15 cellular contexts compared by ENCODE assay signal in genomic region chr3:195559723-195560409, GRCh38. TPM values are rescaled to one million over a fixed set of nuclear protein-coding genes. Genes with fewer than 3 reads are reported as not detected.
A peak's percentile ranks its signal among the peaks of the same experiment; 100 is the strongest.
DNase-seq lines count a peak whose midpoint lies in the region; ATAC-seq and TF ChIP-seq lines count a peak whose summit lies in the region.
"Had no signal": no experiment of that assay in that cellular context is flagged by ENCODE, and none has a peak within 500 bp of the region (broad histone marks: within the 10 kb centered on the region; RNA-seq: fewer than 3 reads in every experiment).

No MANE protein-coding gene starts in this region.

- no peaks in the 10 kb centered on the region for H3K4me1 ChIP-seq in lower lobe of right lung

- H3K36me3 Mint-ChIP-seq in T-helper 17 cell (ENCODE audit: low read depth): no peaks in the 10 kb centered on the region
- H3K36me3 Mint-ChIP-seq: naive thymus-derived CD4-positive, alpha-beta T cell had no signal

- H3K27me3 Mint-ChIP-seq in T-helper 17 cell: no peaks in the 10 kb centered on the region

- DNase-seq in Daoy (ENCODE audit: low read depth) (peak; percentile 37), M059J (ENCODE audit: low read depth) (peak; percentile 47), T-helper 17 cell (no peak), myocyte (ENCODE audit: low read depth) (peak; percentile 32), lower lobe of right lung (no peak), NCI-H526 treated with DMSO at 0.1 percent for 48 hours (lab: John Stamatoyannopoulos, UW) (no peak), NCI-H2196 treated with DMSO at 0.1 percent for 48 hours (lab: John Stamatoyannopoulos, UW; ENCODE audit: unreplicated experiment) (no peak)
- DNase-seq: central memory CD4-positive, alpha-beta T cell; effector CD4-positive, alpha-beta T cell; naive thymus-derived CD4-positive, alpha-beta T cell; Right ventricle myocardium superior; spleen; T-helper 1 cell had no signal

- intact Hi-C loops in lower lobe of right lung (cut with DNase I): no loop called here

- H3K36me3 ChIP-seq in lower lobe of right lung: no peaks in the 10 kb centered on the region
- H3K36me3 ChIP-seq: spleen had no signal

- TF ChIP-seq CTCF in lower lobe of right lung (IDR thresholded peaks at IDR 0.05): no peak

- H3K4me1 Mint-ChIP-seq in T-helper 17 cell: peaks cover 14% of the 10 kb centered on the region

- ATAC-seq in T-helper 17 cell (no peak), lower lobe of right lung (no peak), GM21360 (IDR thresholded peaks at IDR 0.05; ENCODE audit: unreplicated experiment) (no peak)
- ATAC-seq: naive thymus-derived CD4-positive, alpha-beta T cell had no signal

- H3K27ac ChIP-seq in lower lobe of right lung: no peak overlapping the region
- H3K27ac ChIP-seq: spleen had no signal

- H3K4me3 ChIP-seq in lower lobe of right lung: no peak overlapping the region
- H3K4me3 ChIP-seq: lung, spleen had no signal

- no peaks in the 10 kb centered on the region for H3K9me3 ChIP-seq in T-helper 17 cell (ENCODE audit: control insufficient read depth, low read length, poor library complexity, severe bottlenecking)
- no peaks in the 10 kb centered on the region for H3K9me3 ChIP-seq in lower lobe of right lung
- H3K9me3 ChIP-seq: spleen had no signal

- H3K27ac Mint-ChIP-seq in T-helper 17 cell: peak overlapping the region; percentile 11

- no peak overlapping the region for H3K4me3 Mint-ChIP-seq in T-helper 17 cell
- H3K4me3 Mint-ChIP-seq: naive thymus-derived CD4-positive, alpha-beta T cell had no signal

- H3K27me3 ChIP-seq in lower lobe of right lung (ENCODE audit: low read depth): no peaks in the 10 kb centered on the region
- H3K27me3 ChIP-seq: spleen had no signal

RNA-seq across cellular contexts. Expression of gene PPP1R2, which starts 16.7 kb away (rescaled TPM):
- 73.0 and 142 TPM in 2 replicates for total RNA-seq in Daoy (2014; rRNA removed; shearing (Covaris generic))
- 88.1 and 96.3 TPM in 2 replicates for total RNA-seq in M059J (2014; rRNA removed; shearing (Covaris generic))
- total RNA-seq in T-helper 17 cell (100 to 1,000 TPM; 135 to 141 TPM), myocyte (39.9 and 82.2 TPM in 2 replicates), lower lobe of right lung (51.8 TPM)
- polyA plus RNA-seq in myocyte (2012): 20.5 TPM

RNA-seq across cellular contexts. Expression of gene APOD, which starts 23.9 kb away (rescaled TPM):
- total RNA-seq in Daoy (2014; rRNA removed; shearing (Covaris generic)): not detected in 2 replicates
- total RNA-seq in M059J (2014; rRNA removed; shearing (Covaris generic)): not detected in 2 replicates
- total RNA-seq in T-helper 17 cell (not detected), myocyte (3.6 and 5.5 TPM in 2 replicates), lower lobe of right lung (91.6 TPM)
- polyA plus RNA-seq in myocyte (2012): 6.6 TPM
- polyA plus RNA-seq: naive thymus-derived CD4-positive, alpha-beta T cell had no signal

Comparison
In these comparisons a context has a peak if more than half of its experiments do, and no peak if none do; other contexts are left out.
1. DNase-seq: peak in Daoy (single experiment), M059J (single experiment) and myocyte (single experiment); none in T-helper 17 cell (0 of 3), lower lobe of right lung (single experiment), NCI-H526 treated with DMSO at 0.1 percent for 48 hours (single experiment) and NCI-H2196 treated with DMSO at 0.1 percent for 48 hours (single experiment).
2. RNA of gene APOD, which starts 23.9 kb away (total RNA-seq): 91.6 TPM in lower lobe of right lung (single experiment); 3.6 to 5.5 TPM in myocyte, not detected in Daoy, not detected in M059J and not detected in T-helper 17 cell; every median in the first group is over 10 times any median in the second.